ENCODE assay signal across 10 cellular contexts in the genomic region with DNA sequence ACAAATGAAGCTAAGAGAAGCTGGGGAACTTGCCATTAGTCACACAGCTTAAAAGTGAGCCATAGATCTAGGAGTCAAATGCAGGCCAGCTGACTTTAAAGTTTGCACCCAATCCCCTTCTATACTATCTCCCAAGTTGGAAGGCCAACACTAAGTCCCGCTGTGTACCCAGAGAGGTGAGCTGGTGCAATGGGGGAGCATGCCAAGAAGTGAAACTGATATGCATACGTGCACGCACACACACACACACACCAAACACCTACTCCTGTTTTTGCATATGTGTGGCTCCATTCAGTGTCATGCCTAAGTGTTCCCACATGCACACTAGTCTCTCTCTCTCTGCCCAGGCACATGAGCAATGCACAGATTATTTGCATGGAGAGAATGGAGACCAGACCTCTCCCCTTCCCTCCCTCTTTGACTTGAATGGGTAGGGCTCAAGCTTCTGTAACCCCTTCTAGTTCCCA. TPM values are rescaled to one million over a fixed set of nuclear protein-coding genes. Genes with fewer than 3 reads are reported as not detected.
DNase-seq lines count a peak whose midpoint lies in the region; ATAC-seq, FAIRE-seq and TF ChIP-seq lines count a peak whose summit lies in the region.
"Had no signal": no experiment of that assay in that cellular context is flagged by ENCODE, and none has a peak within 500 bp of the region (broad histone marks: within the 10 kb centered on the region; RNA-seq: fewer than 3 reads in every experiment).

No MANE protein-coding gene starts in this region.

- peak overlapping the region in 3 of 8 donors; percentile 9 to 59 (median 46) for H3K4me3 Mint-ChIP-seq in CD4-positive, alpha-beta memory T cell
- H3K4me3 Mint-ChIP-seq: CD4-positive, alpha-beta T cell had no signal

- peak overlapping the region in 6 of 7 donors; percentile 22 to 90 (median 73) for H3K27ac Mint-ChIP-seq in CD4-positive, alpha-beta memory T cell
- H3K27ac Mint-ChIP-seq: CD4-positive, alpha-beta T cell had no signal

- DNase-seq in CD4-positive, alpha-beta memory T cell: no peak
- DNase-seq in GM19239 (ENCODE audit: insufficient read length, low spot score) (peak; percentile 65), uterus (no peak), SIG-M5 treated with dmso at 0.1 percent for 504 hours (lab: John Stamatoyannopoulos, UW; ENCODE audit: unreplicated experiment) (no peak), NCI-H2171 treated with DMSO at 0.1 percent for 48 hours (lab: John Stamatoyannopoulos, UW) (no peak)
- DNase-seq in stimulated activated CD4-positive, alpha-beta T cell treated with anti-CD3 and anti-CD28 coated beads, Interleukin-2, amount 100 ng/mL, for 48 hours: no peak
- DNase-seq: CD4-positive, alpha-beta T cell had no signal

- no peaks in the 10 kb centered on the region for H3K9me3 ChIP-seq in CD4-positive, alpha-beta memory T cell (ENCODE audit: control insufficient read depth in 1 of 2, low read length in 2 of 2)
- H3K9me3 ChIP-seq in OCI-LY3 (ENCODE audit: insufficient read depth, low read length): no peaks in the 10 kb centered on the region
- H3K9me3 ChIP-seq in uterus: no peaks in the 10 kb centered on the region
- H3K9me3 ChIP-seq: gastroesophageal sphincter had no signal

- H3K27me3 Mint-ChIP-seq in CD4-positive, alpha-beta memory T cell: no peaks in the 10 kb centered on the region
- H3K27me3 Mint-ChIP-seq: CD4-positive, alpha-beta T cell had no signal

- H3K9me3 Mint-ChIP-seq in CD4-positive, alpha-beta memory T cell: no peaks in the 10 kb centered on the region
- H3K9me3 Mint-ChIP-seq: CD4-positive, alpha-beta T cell had no signal

- H3K27me3 ChIP-seq in CD4-positive, alpha-beta memory T cell (ENCODE audit: insufficient read depth, low read length): no peaks in the 10 kb centered on the region
- H3K27me3 ChIP-seq in OCI-LY3 (ENCODE audit: low read depth, low read length) (no peaks in the 10 kb centered on the region), uterus (peaks cover 0 to 4% of the 10 kb centered on the region in 2 donors)

- H3K4me3 ChIP-seq in CD4-positive, alpha-beta memory T cell (ENCODE audit: low read length in 2 of 2): no peak overlapping the region
- H3K4me3 ChIP-seq in OCI-LY3 (ENCODE audit: low read length) (peak overlapping the region; percentile 82; the same call in 1 of the 2 replicates), uterus (no peak overlapping the region)
- H3K4me3 ChIP-seq: gastroesophageal sphincter had no signal

- H4K20me1 ChIP-seq in OCI-LY3 (ENCODE audit: insufficient read depth, low read length): peaks cover 9% of the 10 kb centered on the region; the same call in 1 of the 2 replicates

- no peak for TF ChIP-seq CTCF in OCI-LY3 (IDR thresholded peaks at IDR 0.05; ENCODE audit: low read depth, low read length)
- no peak for TF ChIP-seq CTCF in uterus (IDR thresholded peaks at IDR 0.05)

- peak; percentile 99 for FAIRE-seq in GM19239 (lab: Jason Lieb, UNC)

- TF ChIP-seq POLR2A in uterus (IDR thresholded peaks at IDR 0.05): no peak

- CTCF ChIA-PET in CD4-positive, alpha-beta memory T cell (lab: Charles Lee; ENCODE audit: partially characterized antibody): interaction anchor here (1.6 to 16.6 kb wide), 3 partner anchors 9 to 38 kb away, joined by 3 to 1167 read pairs (median 87); no protein-coding TSS in a partner anchor

- H3K36me3 Mint-ChIP-seq in CD4-positive, alpha-beta memory T cell: peaks cover 0 to 8% of the 10 kb centered on the region in 2 donors

- POLR2A ChIA-PET in CD4-positive, alpha-beta memory T cell (lab: Charles Lee; ENCODE audit: partially characterized antibody): interaction anchor here (16.5 kb wide), 1 partner anchor 9 kb away, joined by 667 read pairs; no protein-coding TSS in a partner anchor

- H3K9ac ChIP-seq in OCI-LY3 (ENCODE audit: low read length): peak overlapping the region; percentile 46; the same call in 1 of the 2 replicates

- peaks cover 60% of the 10 kb centered on the region for H3K79me2 ChIP-seq in OCI-LY3 (ENCODE audit: low read length)

- intact Hi-C loops in CD4-positive, alpha-beta memory T cell (cut with micrococcal nuclease): no loop called here
- intact Hi-C loops in uterus (cut with DNase I; ENCODE audit: low total_unique reads): no loop called here

- peaks cover 38 to 71% (median 50%) of the 10 kb centered on the region in 4 donors for H3K4me1 Mint-ChIP-seq in CD4-positive, alpha-beta memory T cell

- peak overlapping the region; percentile 98 for H3K4me2 ChIP-seq in OCI-LY3 (ENCODE audit: low read length)

- no peak overlapping the region for H3K27ac ChIP-seq in CD4-positive, alpha-beta memory T cell (ENCODE audit: low read depth, low read length)
- H3K27ac ChIP-seq in OCI-LY3 (ENCODE audit: low read length): peak overlapping the region; percentile 65
- H3K27ac ChIP-seq in uterus: no peak overlapping the region
- H3K27ac ChIP-seq: gastroesophageal sphincter had no signal

- H3K36me3 ChIP-seq in CD4-positive, alpha-beta memory T cell (ENCODE audit: insufficient read depth, low read length): no peaks in the 10 kb centered on the region
- peaks cover 65% of the 10 kb centered on the region for H3K36me3 ChIP-seq in OCI-LY3 (replicated peaks; ENCODE audit: low read depth, low read length)
- H3K36me3 ChIP-seq in uterus: no peaks in the 10 kb centered on the region
- H3K36me3 ChIP-seq: gastroesophageal sphincter had no signal

- H2AFZ ChIP-seq in OCI-LY3 (ENCODE audit: low read depth, low read length): no peak overlapping the region

- peak; percentile 54 for ATAC-seq in HG02870 (IDR thresholded peaks at IDR 0.05; ENCODE audit: unreplicated experiment)
- ATAC-seq: gastroesophageal sphincter had no signal

- H3K4me1 ChIP-seq in CD4-positive, alpha-beta memory T cell (ENCODE audit: insufficient read depth, low read length): peaks cover 49% of the 10 kb centered on the region
- H3K4me1 ChIP-seq in OCI-LY3 (ENCODE audit: low read length) (peaks cover 71% of the 10 kb centered on the region), uterus (peaks cover 0 to 12% of the 10 kb centered on the region in 2 donors)

RNA-seq across cellular contexts. Expression of a gene that starts 5.4 kb away (rescaled TPM):
- total RNA-seq in CD4-positive, alpha-beta memory T cell: 10 to 100 TPM; 11.1 to 12.4 TPM
- 1 to 10 TPM; 7.6 to 8.1 TPM for polyA plus RNA-seq in CD4-positive, alpha-beta memory T cell
- total RNA-seq in uterus: under 1 TPM in 2 of 4 donors, not detected in 2; 0.15 to 0.97 TPM
- total RNA-seq: gastroesophageal sphincter had no signal

RNA-seq across cellular contexts. Expression of a gene that starts 26.4 kb away (rescaled TPM):
- under 1 TPM in 1 of 2 experiments, not detected in 1; 0.26 TPM for total RNA-seq in CD4-positive, alpha-beta memory T cell
- not detected for polyA plus RNA-seq in CD4-positive, alpha-beta memory T cell
- total RNA-seq in uterus: 1 to 10 TPM in 3 of 4 donors, not detected in 1; 1.0 to 2.1 (median 1.9) TPM
- total RNA-seq: CD4-positive, alpha-beta T cell had no signal

RNA-seq across cellular contexts. Expression of a gene that starts 54.4 kb away (rescaled TPM):
- total RNA-seq in CD4-positive, alpha-beta memory T cell: not detected
- polyA plus RNA-seq in CD4-positive, alpha-beta memory T cell: not detected
- not detected for total RNA-seq in uterus
- total RNA-seq: CD4-positive, alpha-beta T cell; gastroesophageal sphincter had no signal

Comparison
In these comparisons a context has a peak if more than half of its experiments do, and no peak if none do; other contexts are left out.
1. RNA of a gene that starts 5.4 kb away (total RNA-seq): 11.1 to 12.4 TPM in CD4-positive, alpha-beta memory T cell; 0.15 to 0.97 TPM in uterus; every median in the first group is over 4 times any median in the second.